14 cellular contexts compared by ENCODE assay signal in the genomic region with DNA sequence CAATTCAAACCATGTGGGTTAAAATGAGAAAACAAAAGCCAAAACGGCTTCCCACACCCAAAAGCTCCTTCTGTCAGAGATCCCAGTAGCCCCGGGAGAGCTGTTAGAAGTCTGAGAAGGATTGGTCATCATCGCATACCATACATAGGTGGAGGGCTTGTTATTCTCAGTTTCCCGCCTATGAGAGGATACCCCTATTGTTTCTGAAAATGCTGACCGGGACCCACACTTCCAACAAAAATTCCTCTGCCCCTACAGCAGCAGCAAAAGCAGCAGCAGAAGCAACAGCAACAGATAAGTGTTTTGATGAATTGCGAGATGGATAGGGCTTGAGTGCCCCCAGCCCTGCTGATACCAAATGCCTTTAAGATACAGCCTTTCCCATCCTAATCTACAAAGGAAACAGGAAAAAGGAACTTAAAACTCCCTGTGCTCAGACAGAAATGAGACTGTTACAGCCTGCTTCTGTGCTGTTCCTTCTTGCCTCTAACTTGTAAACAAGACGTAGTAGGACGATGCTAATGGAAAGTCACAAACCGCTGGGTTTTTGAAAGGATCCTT. TPM values are rescaled to one million over a fixed set of nuclear protein-coding genes. Genes with fewer than 3 reads are reported as not detected.
A peak's percentile ranks its signal among the peaks of the same experiment; 100 is the strongest.
DNase-seq lines count a peak whose midpoint lies in the region; ATAC-seq, FAIRE-seq and TF ChIP-seq lines count a peak whose summit lies in the region.
"Had no signal": no experiment of that assay in that cellular context is flagged by ENCODE, and none has a peak within 500 bp of the region (broad histone marks: within the 10 kb centered on the region; RNA-seq: fewer than 3 reads in every experiment).

A gene (plus strand): TSS at position 245 of the 561 bp plus-strand sequence. CDS start 366 bp downstream, outside the sequence.

- H3K4me3 ChIP-seq in SJCRH30 (peak within 1 kb of the TSS; percentile 36), endothelial cell of umbilical vein (replicated peaks in 1 of 3; ENCODE audit: insufficient read depth in 1 of 3, low read depth in 1 of 3, low read length in 3 of 3) (peak within 1 kb of the TSS; percentile 44 to 99 (median 96)), right lobe of liver (peak within 1 kb of the TSS in 2 of 3 donors; percentile 5 to 24)

- H3K4me2 ChIP-seq in endothelial cell of umbilical vein (ENCODE audit: insufficient read depth, low read length): peak within 1 kb of the TSS; percentile 99

- no peaks in the 10 kb centered on the region for H3K9me1 ChIP-seq in endothelial cell of umbilical vein (replicated peaks; ENCODE audit: control insufficient read depth, extremely low read depth, insufficient read depth, low read length)

- WGBS in right lobe of liver (ENCODE audit: insufficient coverage, low coverage, low lambda C conversion rate, missing lambda C conversion rate): 11% methylated on average over 8 of the region's 9 CpGs

- TF ChIP-seq CTCF in endothelial cell of umbilical vein (IDR thresholded peaks at IDR 0.05; ENCODE audit: extremely low read depth in 1 of 2, insufficient read depth in 1 of 2, low read depth in 1 of 2, low read length in 2 of 2) (no peak), right lobe of liver (IDR thresholded peaks at IDR 0.05) (no peak)

- H3K4me1 ChIP-seq in SJCRH30: no peaks in the 10 kb centered on the region
- H3K4me1 ChIP-seq in endothelial cell of umbilical vein (ENCODE audit: control insufficient read depth, extremely low read depth, insufficient read depth, low read length): peaks cover 17% of the 10 kb centered on the region
- no peaks in the 10 kb centered on the region for H3K4me1 ChIP-seq in right lobe of liver

- dilution Hi-C loops in endothelial cell of umbilical vein (cut with MboI; ENCODE audit: extremely low pct_ligation_motif_present, low sequenced_read_pairs): no loop called here

- H3K79me2 ChIP-seq in endothelial cell of umbilical vein (ENCODE audit: control insufficient read depth, insufficient read depth, low read length): peaks cover 37% of the 10 kb centered on the region

- no peak for DNase-seq in SJCRH30
- DNase-seq in endothelial cell of umbilical vein (ENCODE audit: low read depth, low spot score): peak; percentile 85
- no peak for DNase-seq in right lobe of liver
- DNase-seq in superior temporal gyrus (ENCODE audit: extremely low spot score): peak; percentile 31
- no peak for DNase-seq in NCI-H1436 treated with DMSO at 0.1 percent for 48 hours (lab: John Stamatoyannopoulos, UW)
- DNase-seq in activated CD8-positive, alpha-beta memory T cell treated with anti-CD3 and anti-CD28 coated beads for 24 hours: no peak
- DNase-seq: activated CD4-positive, alpha-beta T cell treated with anti-CD3 and anti-CD28 coated beads for 48 hours; amygdala; DMS79 treated with DMSO at 0.1 percent for 48 hours; Karpas-422; kidney glomerular epithelial cell; stimulated activated CD4-positive, alpha-beta T cell treated with anti-CD3 and anti-CD28 coated beads, Interleukin-15, amount 100 ng/mL, for 24 hours had no signal

- BruUV-seq in endothelial cell of umbilical vein (replicated peaks; lab: Mats Ljungman, UMichigan): no TSS peak

- H3K36me3 ChIP-seq in SJCRH30 (no peaks in the 10 kb centered on the region), endothelial cell of umbilical vein (ENCODE audit: control insufficient read depth in 2 of 2, extremely low read depth in 1 of 2, insufficient read depth in 2 of 2, low read length in 2 of 2) (no peaks in the 10 kb centered on the region), right lobe of liver (no peaks in the 10 kb centered on the region)

- H3K27ac ChIP-seq in SJCRH30 (no peak within 1 kb of the TSS; the same call in 1 of the 2 replicates), endothelial cell of umbilical vein (ENCODE audit: insufficient read depth, low read depth, low read length) (peak within 1 kb of the TSS; percentile 80), right lobe of liver (peak within 1 kb of the TSS; percentile 10 to 58 (median 29))

- no peaks in the 10 kb centered on the region for H4K20me1 ChIP-seq in endothelial cell of umbilical vein (replicated peaks; ENCODE audit: control insufficient read depth, extremely low read depth, insufficient read depth, low read length)

- intact Hi-C loops in endothelial cell of umbilical vein (cut with micrococcal nuclease) (loop anchor here (1.0 to 2.0 kb wide), 3 partner anchors 44 to 76 kb away; no protein-coding TSS in a partner anchor), right lobe of liver (cut with DNase I) (no loop called here)

- peak; percentile 68 to 84 (median 73) for ATAC-seq in right lobe of liver
- ATAC-seq in HG02759 (IDR thresholded peaks at IDR 0.05; ENCODE audit: unreplicated experiment): no peak
- no peak for ATAC-seq in HG02763 (IDR thresholded peaks at IDR 0.05; ENCODE audit: unreplicated experiment)

- TF ChIP-seq POLR2A in endothelial cell of umbilical vein (IDR thresholded peaks at IDR 0.05; ENCODE audit: low read depth, low read length): peak; percentile 82
- TF ChIP-seq POLR2A in right lobe of liver (IDR thresholded peaks at IDR 0.05): no peak

- CTCF ChIA-PET in endothelial cell of umbilical vein (lab: Charles Lee): interaction anchor here (0.7 to 1.1 kb wide), 3 partner anchors 15 to 46 kb away, joined by 3 to 4 read pairs (median 3); no protein-coding TSS in a partner anchor

- H3K9me3 ChIP-seq in SJCRH30 (replicated peaks) (no peaks in the 10 kb centered on the region), endothelial cell of umbilical vein (replicated peaks; ENCODE audit: control insufficient read depth, insufficient read depth, low read length) (no peaks in the 10 kb centered on the region), right lobe of liver (no peaks in the 10 kb centered on the region)

- no peaks in the 10 kb centered on the region for H3K27me3 ChIP-seq in SJCRH30
- no peaks in the 10 kb centered on the region for H3K27me3 ChIP-seq in endothelial cell of umbilical vein (ENCODE audit: control insufficient read depth in 2 of 2, insufficient read depth in 2 of 2, low read length in 2 of 2)
- no peaks in the 10 kb centered on the region for H3K27me3 ChIP-seq in right lobe of liver

- peak; percentile 86 for FAIRE-seq in endothelial cell of umbilical vein (lab: Jason Lieb, UNC)

- POLR2A ChIA-PET in endothelial cell of umbilical vein (lab: Charles Lee): interaction anchor here (0.7 kb wide), 1 partner anchor 9 kb away, joined by 3 read pairs; no protein-coding TSS in a partner anchor

- peak within 1 kb of the TSS; percentile 97 for H2AFZ ChIP-seq in endothelial cell of umbilical vein (ENCODE audit: low read depth, low read length)

- peak within 1 kb of the TSS; percentile 94 for H3K9ac ChIP-seq in endothelial cell of umbilical vein (replicated peaks; ENCODE audit: extremely low read depth, insufficient read depth, low read length)

TF ChIP-seq in endothelial cell of umbilical vein, 7 proteins besides CTCF, POLR2A, EP300 and RAD21:
- TF ChIP-seq GATA2 (IDR thresholded peaks at IDR 0.05; ENCODE audit: insufficient read depth, insufficient read length, low read depth, low read length) (peak; percentile 46), POLR2AphosphoS5 (IDR thresholded peaks at IDR 0.05; ENCODE audit: insufficient read depth, low read depth, low read length) (no peak), FOS (IDR thresholded peaks at IDR 0.05; ENCODE audit: borderline replicate concordance, insufficient read depth, low read length) (no peak), JUN (IDR thresholded peaks at IDR 0.05; ENCODE audit: borderline replicate concordance, insufficient read depth, insufficient read length, low read depth) (no peak), MYC (IDR thresholded peaks at IDR 0.05; ENCODE audit: low read depth, low read length) (no peak), EZH2 (IDR thresholded peaks at IDR 0.05; ENCODE audit: borderline replicate concordance, low read depth, low read length, severe bottlenecking) (no peak)
- TF ChIP-seq, protein P1, sequence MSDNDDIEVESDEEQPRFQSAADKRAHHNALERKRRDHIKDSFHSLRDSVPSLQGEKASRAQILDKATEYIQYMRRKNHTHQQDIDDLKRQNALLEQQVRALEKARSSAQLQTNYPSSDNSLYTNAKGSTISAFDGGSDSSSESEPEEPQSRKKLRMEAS (IDR thresholded peaks at IDR 0.05; ENCODE audit: insufficient read depth, insufficient read length): no peak

RNA-seq across cellular contexts. Expression of the gene that starts here (rescaled TPM):
- 1.7 and 2.3 TPM in 2 replicates for total RNA-seq in SJCRH30 (2014; rRNA removed; shearing (Covaris generic))
- total RNA-seq in endothelial cell of umbilical vein (38.9 and 44.1 TPM in 2 replicates), right lobe of liver (1 to 10 TPM; 4.0 to 6.9 (median 6.1) TPM)
- 20.4 and 26.9 TPM in 2 replicates for polyA plus RNA-seq in endothelial cell of umbilical vein
- 28.3 and 28.8 TPM in 2 replicates for polyA plus RNA-seq in endothelial cell of umbilical vein (2011; cell fraction: cytosol; rRNA removed)
- 32.0 and 39.6 TPM in 2 replicates for polyA plus RNA-seq in endothelial cell of umbilical vein (2011; cell fraction: nucleus; rRNA removed)
- 52.5 and 53.2 TPM in 2 replicates for polyA plus RNA-seq in endothelial cell of umbilical vein (2012)
- 74.8 and 80.9 TPM in 2 replicates for polyA minus RNA-seq in endothelial cell of umbilical vein
- not detected for polyA minus RNA-seq in endothelial cell of umbilical vein (2011; cell fraction: cytosol; rRNA and poly(A)+ RNA removed)
- 37.5 and 52.6 TPM in 2 replicates for polyA minus RNA-seq in endothelial cell of umbilical vein (2011; cell fraction: nucleus; rRNA and poly(A)+ RNA removed)

Comparison
In these comparisons a context has a peak if more than half of its experiments do, and no peak if none do; other contexts are left out.
1. DNase-seq: peak in endothelial cell of umbilical vein (single experiment) and superior temporal gyrus (single experiment); none in SJCRH30 (0 of 2), right lobe of liver (0 of 3), NCI-H1436 treated with DMSO at 0.1 percent for 48 hours (single experiment) and activated CD8-positive, alpha-beta memory T cell treated with anti-CD3 and anti-CD28 coated beads for 24 hours (single experiment).
2. H3K4me3 ChIP-seq: peak in every context shown above with its lines; median percentile 96 in endothelial cell of umbilical vein; 36 in SJCRH30; 14 in right lobe of liver.
3. ATAC-seq: peak in right lobe of liver (4 of 4); none in HG02759 (single experiment) and HG02763 (single experiment).